In the genomic region with DNA sequence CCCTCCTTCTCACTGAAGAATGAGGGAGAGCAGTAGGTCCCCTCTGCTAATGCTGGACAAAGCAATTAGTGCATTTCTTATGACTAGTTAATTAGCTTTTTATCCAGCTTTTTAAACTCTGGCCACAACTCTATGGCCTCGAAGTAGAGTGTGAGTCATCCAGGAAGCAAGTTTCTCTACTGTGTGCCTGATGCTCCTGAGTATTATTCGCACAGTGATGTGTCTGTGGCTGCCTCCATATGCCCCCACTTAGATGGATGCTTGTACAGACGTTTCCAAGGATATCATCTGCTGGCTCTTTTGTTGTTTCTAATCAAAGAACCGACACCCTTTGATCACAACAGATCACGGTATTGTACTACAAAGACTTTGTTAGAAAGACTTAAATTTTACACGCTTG, we compare ENCODE assay signal across 16 cellular contexts. TPM values are rescaled to one million over a fixed set of nuclear protein-coding genes. Genes with fewer than 3 reads are reported as not detected.
A peak's percentile ranks its signal among the peaks of the same experiment; 100 is the strongest.
DNase-seq lines count a peak whose midpoint lies in the region; ATAC-seq, FAIRE-seq and TF ChIP-seq lines count a peak whose summit lies in the region.
"Had no signal": no experiment of that assay in that cellular context is flagged by ENCODE, and none has a peak within 500 bp of the region (broad histone marks: within the 10 kb centered on the region; RNA-seq: fewer than 3 reads in every experiment).

No MANE protein-coding gene starts in this region.

- H3K4me3 ChIP-seq in A673 (ENCODE audit: low read depth, low read length, poor library complexity, severe bottlenecking) = no peak overlapping the region
- H3K4me3 ChIP-seq in DND-41 (ENCODE audit: low read depth in 1 of 2, low read length in 2 of 2) = no peak overlapping the region
- no peak overlapping the region for H3K4me3 ChIP-seq in fibroblast of pulmonary artery (replicated peaks; ENCODE audit: low read depth, low read length)
- no peak overlapping the region for H3K4me3 ChIP-seq in endodermal cell (ENCODE audit: low read length)
- H3K4me3 ChIP-seq: cardiac muscle cell, spleen had no signal

- H3K4me3 Mint-ChIP-seq in stimulated activated memory B cell treated with anti-CD40 and anti-IgM and Interleukin-4, amounts not matched to agents 10 μg/mL and 1 μg/mL and 100 μg/mL, for 72 hours = no peak overlapping the region
- no peak overlapping the region for H3K4me3 Mint-ChIP-seq in endodermal cell

- no peak overlapping the region for H2AFZ ChIP-seq in DND-41 (ENCODE audit: low read depth, low read length)

- DNase-seq in A673 (ENCODE audit: low spot score) (peak; percentile 53), DND-41 (peak; percentile 26), RPMI7951 (ENCODE audit: low read depth) (peak; percentile 29), fibroblast of pulmonary artery (ENCODE audit: low read depth) (peak; percentile 18), KG1 (lab: John Stamatoyannopoulos, UW) (no peak), GM19239 (ENCODE audit: insufficient read length, low spot score) (no peak), endodermal cell (no peak)
- DNase-seq: kidney, NCI-H2107, spleen had no signal

- no TSS peak for BruUV-seq in A673 (replicated peaks; lab: Mats Ljungman, UMichigan)

- H3K27ac ChIP-seq in A673 (ENCODE audit: low read depth, low read length, poor library complexity, severe bottlenecking) = no peak overlapping the region
- no peak overlapping the region for H3K27ac ChIP-seq in DND-41 (ENCODE audit: low read length)
- H3K27ac ChIP-seq in endodermal cell (ENCODE audit: low read depth, low read length) = no peak overlapping the region
- H3K27ac ChIP-seq: cardiac muscle cell, spleen had no signal

- H3K27ac Mint-ChIP-seq in stimulated activated memory B cell treated with anti-CD40 and anti-IgM and Interleukin-4, amounts not matched to agents 10 μg/mL and 1 μg/mL and 100 μg/mL, for 72 hours = no peak overlapping the region
- H3K27ac Mint-ChIP-seq in endodermal cell = no peak overlapping the region

- H3K36me3 ChIP-seq in A673 (ENCODE audit: insufficient read depth, low read length, poor library complexity, severe bottlenecking) = no peaks in the 10 kb centered on the region
- no peaks in the 10 kb centered on the region for H3K36me3 ChIP-seq in DND-41 (ENCODE audit: insufficient read depth, low read length)
- no peaks in the 10 kb centered on the region for H3K36me3 ChIP-seq in endodermal cell (ENCODE audit: control insufficient read depth, insufficient read depth, low read length)
- H3K36me3 ChIP-seq: cardiac muscle cell, spleen had no signal

- CTCF ChIA-PET in A673 (lab: Charles Lee) = no interaction called here

- H3K9ac ChIP-seq in DND-41 (ENCODE audit: low read depth, low read length) (no peak overlapping the region), endodermal cell (ENCODE audit: extremely low read depth, low read length, poor library complexity, severe bottlenecking) (no peak overlapping the region)

- FAIRE-seq in GM19239 (lab: Jason Lieb, UNC) = no peak
- FAIRE-seq: H1, kidney, RCC 7860, TTC549 had no signal

- H3K9me3 Mint-ChIP-seq in stimulated activated memory B cell treated with anti-CD40 and anti-IgM and Interleukin-4, amounts not matched to agents 10 μg/mL and 1 μg/mL and 100 μg/mL, for 72 hours = no peaks in the 10 kb centered on the region
- H3K9me3 Mint-ChIP-seq in endodermal cell = no peaks in the 10 kb centered on the region

- no peaks in the 10 kb centered on the region for H3K4me1 Mint-ChIP-seq in stimulated activated memory B cell treated with anti-CD40 and anti-IgM and Interleukin-4, amounts not matched to agents 10 μg/mL and 1 μg/mL and 100 μg/mL, for 72 hours
- H3K4me1 Mint-ChIP-seq in endodermal cell = peaks cover 9% of the 10 kb centered on the region

- no peaks in the 10 kb centered on the region for H3K9me3 ChIP-seq in A673 (ENCODE audit: low read depth, low read length, poor library complexity, severe bottlenecking)
- H3K9me3 ChIP-seq in DND-41 (ENCODE audit: insufficient read depth, low read length, severe bottlenecking) = no peaks in the 10 kb centered on the region
- H3K9me3 ChIP-seq in endodermal cell (ENCODE audit: control insufficient read depth, low read length) = no peaks in the 10 kb centered on the region
- H3K9me3 ChIP-seq: spleen had no signal

- H3K4me1 ChIP-seq in A673 (ENCODE audit: insufficient read depth, low read length, poor library complexity, severe bottlenecking) = peaks cover 48% of the 10 kb centered on the region
- H3K4me1 ChIP-seq in DND-41 (ENCODE audit: insufficient read depth, low read length) = peaks cover 14% of the 10 kb centered on the region
- H3K4me1 ChIP-seq in endodermal cell (ENCODE audit: control insufficient read depth, insufficient read depth, low read length) = no peaks in the 10 kb centered on the region

- no peaks in the 10 kb centered on the region for H3K79me2 ChIP-seq in DND-41 (ENCODE audit: insufficient read depth, low read length)

- WGBS in endodermal cell (ENCODE audit: insufficient coverage in 1 of 2, insufficient read length in 1 of 2), 2 experiments = 80 to 91% methylated on average over 1 to 6 of the region's 6 CpGs

- peaks cover 6% of the 10 kb centered on the region; the same call in 1 of the 2 replicates for H4K20me1 ChIP-seq in DND-41 (ENCODE audit: insufficient read depth, low read length)

- ATAC-seq in DND-41 (ENCODE audit: insufficient read depth, low read depth) = peak; percentile 87
- no peak for ATAC-seq in stimulated activated memory B cell treated with anti-CD40 and anti-IgM and Interleukin-4, amounts not matched to agents 10 μg/mL and 1 μg/mL and 100 μg/mL, for 72 hours

- no peak for TF ChIP-seq CTCF in A673 (conservative IDR thresholded peaks at IDR 0.05; ENCODE audit: low read depth, low read length)
- no peak for TF ChIP-seq CTCF in DND-41 (IDR thresholded peaks at IDR 0.05; ENCODE audit: borderline replicate concordance, extremely low read depth, low read length, poor library complexity, severe bottlenecking)
- no peak for TF ChIP-seq CTCF in fibroblast of pulmonary artery (IDR thresholded peaks at IDR 0.05; ENCODE audit: low read length, missing control alignments)
- TF ChIP-seq CTCF in endodermal cell (conservative IDR thresholded peaks at IDR 0.05) = no peak

- H3K4me2 ChIP-seq in DND-41 (ENCODE audit: insufficient read depth, low read length) = no peak overlapping the region

- intact Hi-C loops in A673 (cut with micrococcal nuclease; ENCODE audit: unreplicated experiment) = loop anchor here (5.0 kb wide), 1 partner anchor 65 kb away; no protein-coding TSS in a partner anchor

- H3K36me3 Mint-ChIP-seq in stimulated activated memory B cell treated with anti-CD40 and anti-IgM and Interleukin-4, amounts not matched to agents 10 μg/mL and 1 μg/mL and 100 μg/mL, for 72 hours = no peaks in the 10 kb centered on the region
- H3K36me3 Mint-ChIP-seq in endodermal cell (ENCODE audit: low read depth) = peaks cover 2% of the 10 kb centered on the region

- no peaks in the 10 kb centered on the region for H3K27me3 ChIP-seq in A673 (replicated peaks; ENCODE audit: insufficient read depth, low read depth, low read length, poor library complexity)
- no peaks in the 10 kb centered on the region for H3K27me3 ChIP-seq in DND-41 (ENCODE audit: insufficient read depth, low read length, poor library complexity)
- no peaks in the 10 kb centered on the region for H3K27me3 ChIP-seq in endodermal cell (ENCODE audit: control insufficient read depth, insufficient read depth, low read length, poor library complexity, severe bottlenecking)
- H3K27me3 ChIP-seq: cardiac muscle cell, spleen had no signal

- H3K27me3 Mint-ChIP-seq in stimulated activated memory B cell treated with anti-CD40 and anti-IgM and Interleukin-4, amounts not matched to agents 10 μg/mL and 1 μg/mL and 100 μg/mL, for 72 hours = no peaks in the 10 kb centered on the region
- no peaks in the 10 kb centered on the region for H3K27me3 Mint-ChIP-seq in endodermal cell (ENCODE audit: insufficient read depth)

- POLR2A ChIA-PET in A673 (lab: Charles Lee; ENCODE audit: low non-redundant PET) = interaction anchor here (0.6 kb wide), 2 partner anchors 35 to 521 kb away, joined by 8 to 16 read pairs; no protein-coding TSS in a partner anchor

RNA-seq across cellular contexts. Expression of a gene that starts 12.9 kb away (rescaled TPM):
- 61.2 and 64.3 TPM in 2 replicates for total RNA-seq in A673 (2021)
- 0.20 and 0.36 TPM in 2 replicates for total RNA-seq in RPMI7951 (2014; rRNA removed; shearing (Covaris generic))
- 10 to 100 TPM; 14.0 to 14.1 TPM for total RNA-seq in endodermal cell
- polyA plus RNA-seq in endodermal cell (2013, experiment 1 of 2) = 7.4 TPM
- polyA plus RNA-seq in endodermal cell (2013, experiment 2 of 2) = 7.4 TPM
- polyA plus RNA-seq: BJ had no signal

Comparison
In these comparisons a context has a peak if more than half of its experiments do, and no peak if none do; other contexts are left out.
1. DNase-seq: peak in A673 (single experiment), DND-41 (single experiment), RPMI7951 (single experiment) and fibroblast of pulmonary artery (single experiment); none in KG1 (single experiment), GM19239 (single experiment) and endodermal cell (single experiment).
2. RNA of a gene that starts 12.9 kb away (total RNA-seq): 61.2 to 64.3 TPM in A673 and 14.0 to 14.1 TPM in endodermal cell; 0.20 to 0.36 TPM in RPMI7951; every median in the first group is over 10 times any median in the second.